Comparison of ENCODE assay signal across 8 cellular contexts in genomic region chr1:234957330-234958065, GRCh38.
A peak's percentile ranks its signal among the peaks of the same experiment; 100 is the strongest.
DNase-seq lines count a peak whose midpoint lies in the region; ATAC-seq, FAIRE-seq and TF ChIP-seq lines count a peak whose summit lies in the region.

No MANE protein-coding gene starts in this region.

- H3K4me1 Mint-ChIP-seq in naive thymus-derived CD8-positive, alpha-beta T cell: peaks cover 39 to 72% (median 65%) of the 10 kb centered on the region in 4 donors

- peak overlapping the region in 1 of 10 donors; percentile 11 for H3K4me3 Mint-ChIP-seq in naive thymus-derived CD8-positive, alpha-beta T cell

- H3K27ac Mint-ChIP-seq in naive thymus-derived CD8-positive, alpha-beta T cell: peak overlapping the region in 5 of 10 donors; percentile 6 to 50 (median 33)

- H3K4me1 ChIP-seq in suprapubic skin: peaks cover 27% of the 10 kb centered on the region

- no peaks in the 10 kb centered on the region for H3K9me3 ChIP-seq in WERI-Rb-1 (ENCODE audit: severe bottlenecking)
- H3K9me3 ChIP-seq in suprapubic skin: no peaks in the 10 kb centered on the region

- no peak overlapping the region for H3K4me3 ChIP-seq in WERI-Rb-1 (ENCODE audit: low read depth, low read length)
- no peak overlapping the region for H3K4me3 ChIP-seq in suprapubic skin

- no peaks in the 10 kb centered on the region for H3K27me3 ChIP-seq in WERI-Rb-1 (ENCODE audit: insufficient read depth, low read depth, severe bottlenecking)
- H3K27me3 ChIP-seq in suprapubic skin: no peaks in the 10 kb centered on the region

- no peak for TF ChIP-seq POLR2A in suprapubic skin (IDR thresholded peaks at IDR 0.05)

- no peak for FAIRE-seq in HTR-8/SVneo (lab: Jason Lieb, UNC)

- TF ChIP-seq CTCF in C4-2B (conservative IDR thresholded peaks at IDR 0.05) (no peak), WERI-Rb-1 (IDR thresholded peaks at IDR 0.05; ENCODE audit: low read depth, low read length) (no peak), suprapubic skin (IDR thresholded peaks at IDR 0.05) (no peak)

- H3K36me3 Mint-ChIP-seq in naive thymus-derived CD8-positive, alpha-beta T cell: no peaks in the 10 kb centered on the region

- H3K36me3 ChIP-seq in WERI-Rb-1 (no peaks in the 10 kb centered on the region), suprapubic skin (no peaks in the 10 kb centered on the region)

- no peaks in the 10 kb centered on the region for H3K27me3 Mint-ChIP-seq in naive thymus-derived CD8-positive, alpha-beta T cell

- 90% methylated on average over 10 of the region's 14 CpGs for WGBS in suprapubic skin

- H3K9me3 Mint-ChIP-seq in naive thymus-derived CD8-positive, alpha-beta T cell: no peaks in the 10 kb centered on the region

- no peak for ATAC-seq in GM18870 (IDR thresholded peaks at IDR 0.05; ENCODE audit: unreplicated experiment)
- no peak for ATAC-seq in HG03108 (IDR thresholded peaks at IDR 0.05; ENCODE audit: unreplicated experiment)
- no peak for ATAC-seq in naive thymus-derived CD8-positive, alpha-beta T cell

- peak overlapping the region; percentile 100 for H3K27ac ChIP-seq in C4-2B
- peak overlapping the region; percentile 3; the same call in 1 of the 2 replicates for H3K27ac ChIP-seq in WERI-Rb-1
- no peak overlapping the region for H3K27ac ChIP-seq in suprapubic skin

- no peak for TF ChIP-seq EP300 in suprapubic skin (IDR thresholded peaks at IDR 0.05)

- POLR2A ChIA-PET in naive thymus-derived CD8-positive, alpha-beta T cell (lab: Charles Lee): interaction anchor here (0.5 to 0.7 kb wide), 5 partner anchors 217 to 1292 kb away, joined by 3 to 4 read pairs (median 3); no protein-coding TSS in a partner anchor

- DNase-seq in HTR-8/SVneo (ENCODE audit: insufficient read length, low spot score) (peak; percentile 75), WERI-Rb-1 (peak; percentile 16), iPS-NIHi7 (ENCODE audit: extremely low spot score) (peak; percentile 80), suprapubic skin (ENCODE audit: low spot score in 2 of 2) (peak; percentile 34 to 69)
- DNase-seq in naive thymus-derived CD8-positive, alpha-beta T cell: no peak

Comparison
In these comparisons a context has a peak if more than half of its experiments do, and no peak if none do; other contexts are left out.
1. DNase-seq: peak in HTR-8/SVneo (single experiment), WERI-Rb-1 (single experiment), iPS-NIHi7 (single experiment) and suprapubic skin (2 of 2); none in naive thymus-derived CD8-positive, alpha-beta T cell (0 of 10).